Comparison of ENCODE assay signal across 30 cellular contexts in genomic region chr18:4653418-4653817, GRCh38.
DNase-seq lines count a peak whose midpoint lies in the region; ATAC-seq, FAIRE-seq and TF ChIP-seq lines count a peak whose summit lies in the region.
"Had no signal": no experiment of that assay in that cellular context is flagged by ENCODE, and none has a peak within 500 bp of the region (broad histone marks: within the 10 kb centered on the region; RNA-seq: fewer than 3 reads in every experiment).

No MANE protein-coding gene starts in this region.

- SMC1A ChIA-PET in GM12878 (lab: Charles Lee; ENCODE audit: uncharacterized antibody, unreplicated experiment), result no interaction called here

- no peak for TF ChIP-seq POLR2A in GM12878 (IDR thresholded peaks at IDR 0.05; ENCODE audit: low read depth, low read length)
- no peak for TF ChIP-seq POLR2A in K562 (conservative IDR thresholded peaks at IDR 0.05)

- no peak overlapping the region for H3K4me2 ChIP-seq in GM12878 (ENCODE audit: control insufficient read depth, insufficient read depth)
- H3K4me2 ChIP-seq in K562 (ENCODE audit: insufficient read depth, low read length), result no peak overlapping the region
- H3K4me2 ChIP-seq: A549; BLaER1; BLaER1 treated with 17β-estradiol and CSF1 and Interleukin-3, amounts not matched to agents 10 nM and 100 nM had no signal

- no peak for DNase-seq in GM12878 (ENCODE audit: low read depth, low spot score)
- no peak for DNase-seq in K562 (ENCODE audit: extremely low read depth in 1 of 4, low spot score in 3 of 4)
- no peak for DNase-seq in HTR-8/SVneo (ENCODE audit: insufficient read length, low spot score)
- DNase-seq: 8988T; ACHN; AML-193; BE2C; C1 segment of cervical spinal cord; Caco-2; Calu3; CD4-positive, alpha-beta memory T cell; CD4-positive, alpha-beta T cell; CD4-positive, CD25-positive, alpha-beta regulatory T cell; CD8-positive, alpha-beta memory T cell; CD8-positive, alpha-beta T cell; COR-L47; DMS 273 treated with DMSO at 0.1 percent for 48 hours; DMS153; DMS53; DMS79; DMS79 treated with DMSO at 0.1 percent for 48 hours; DND-41; EL had no signal

- H3K27ac ChIP-seq in GM12878 (ENCODE audit: control insufficient read depth, insufficient read depth), result no peak overlapping the region
- H3K27ac ChIP-seq in K562 (ENCODE audit: extremely low read depth, low read depth, low read length), result no peak overlapping the region
- H3K27ac ChIP-seq: 22Rv1; A549; BLaER1; BLaER1 treated with 17β-estradiol and CSF1 and Interleukin-3, amounts not matched to agents 10 nM and 100 nM; C4-2B had no signal

- H3K9me3 ChIP-seq in GM12878 (replicated peaks; ENCODE audit: control insufficient read depth, insufficient read depth, low read length), result no peaks in the 10 kb centered on the region; the same call in 2 of the 3 replicates
- H3K9me3 ChIP-seq in K562 (replicated peaks; ENCODE audit: control insufficient read depth, insufficient read depth, low read depth, low read length), result no peaks in the 10 kb centered on the region
- H3K9me3 ChIP-seq: A549; BE2C; BLaER1; BLaER1 treated with 17β-estradiol and CSF1 and Interleukin-3, amounts not matched to agents 10 nM and 100 nM; Caco-2 had no signal

- TF ChIP-seq EP300 in GM12878 (IDR thresholded peaks at IDR 0.05; ENCODE audit: borderline replicate concordance in 1 of 2, control insufficient read depth in 1 of 2, low read depth in 2 of 2, low read length in 2 of 2) (no peak), K562 (IDR thresholded peaks at IDR 0.05; ENCODE audit: low read length) (no peak)

- BruUV-seq in GM12878 (replicated peaks; lab: Mats Ljungman, UMichigan) (no TSS peak), K562 (replicated peaks; lab: Mats Ljungman, UMichigan) (no TSS peak)

- RAD21 ChIA-PET in GM12878 (lab: Charles Lee; ENCODE audit: unreplicated experiment), result no interaction called here

- POLR2A ChIA-PET in GM12878 (lab: Charles Lee), result no interaction called here
- POLR2A ChIA-PET in K562 (lab: Yijun Ruan, JAX), result no interaction called here

- intact Hi-C loops in GM12878 (cut with micrococcal nuclease; ENCODE audit: unreplicated experiment), result no loop called here
- intact Hi-C loops in K562 (cut with micrococcal nuclease), result no loop called here

- no peaks in the 10 kb centered on the region for H3K79me2 ChIP-seq in GM12878 (ENCODE audit: control insufficient read depth, insufficient read depth, low read length)
- H3K79me2 ChIP-seq in K562 (ENCODE audit: control insufficient read depth, insufficient read depth, low read length), result no peaks in the 10 kb centered on the region

- WGBS in GM12878 (ENCODE audit: insufficient coverage, insufficient replicate concordance, low lambda C conversion rate, missing lambda C conversion rate), result 66% methylated on average over 2 of the region's 2 CpGs
- 3% methylated on average over 2 of the region's 2 CpGs for WGBS in K562 (ENCODE audit: insufficient coverage, low coverage, missing lambda C conversion rate)

- H4K20me1 ChIP-seq in GM12878 (ENCODE audit: control insufficient read depth, insufficient read depth) (no peaks in the 10 kb centered on the region), K562 (replicated peaks; ENCODE audit: control insufficient read depth, insufficient read depth, low read length) (no peaks in the 10 kb centered on the region)
- H4K20me1 ChIP-seq: BLaER1; BLaER1 treated with 17β-estradiol and CSF1 and Interleukin-3, amounts not matched to agents 10 nM and 100 nM had no signal

- TF ChIP-seq RAD21 in GM12878 (IDR thresholded peaks at IDR 0.05; ENCODE audit: insufficient read depth, low read depth, low read length), result no peak
- TF ChIP-seq RAD21 in K562 (CRISPR knock-in tag; conservative IDR thresholded peaks at IDR 0.05 in 1 of 2, IDR thresholded peaks at IDR 0.05 in 1 of 2), result no peak

- CTCF ChIA-PET in GM12878 (lab: Yijun Ruan, JAX), result interaction anchor here (0.6 to 1.3 kb wide), 2 partner anchors 370 to 545 kb away, joined by 3 read pairs; no protein-coding TSS in a partner anchor
- CTCF ChIA-PET in K562 (lab: Yijun Ruan, JAX; ENCODE audit: low intra/inter-chr PET ratio), result no interaction called here

- no peaks in the 10 kb centered on the region for H3K27me3 ChIP-seq in GM12878 (replicated peaks in 1 of 2; ENCODE audit: control insufficient read depth in 2 of 2, insufficient read depth in 2 of 2, low read length in 1 of 2)
- no peaks in the 10 kb centered on the region for H3K27me3 ChIP-seq in K562 (ENCODE audit: control insufficient read depth in 2 of 2, insufficient read depth in 2 of 2, low read length in 2 of 2)
- H3K27me3 ChIP-seq: BE2C; BLaER1; BLaER1 treated with 17β-estradiol and CSF1 and Interleukin-3, amounts not matched to agents 10 nM and 100 nM had no signal

- FAIRE-seq in GM12878 (lab: Jason Lieb, UNC) (no peak), K562 (lab: Jason Lieb, UNC) (no peak), HTR-8/SVneo (lab: Jason Lieb, UNC) (no peak)
- FAIRE-seq: A549, D721Med had no signal

- no peaks in the 10 kb centered on the region for H3K36me3 ChIP-seq in GM12878 (ENCODE audit: control insufficient read depth in 2 of 2, insufficient read depth in 2 of 2, low read length in 1 of 2)
- no peaks in the 10 kb centered on the region for H3K36me3 ChIP-seq in K562 (ENCODE audit: control insufficient read depth, insufficient read depth, low read length)
- H3K36me3 ChIP-seq: BE2C; BLaER1; BLaER1 treated with 17β-estradiol and CSF1 and Interleukin-3, amounts not matched to agents 10 nM and 100 nM had no signal

- ATAC-seq in GM12878, result no peak
- ATAC-seq in K562, result no peak
- ATAC-seq in GM18870 (IDR thresholded peaks at IDR 0.05; ENCODE audit: unreplicated experiment), result no peak
- ATAC-seq: A549; CD8-positive, alpha-beta T cell had no signal

- H3K4me3 ChIP-seq in GM12878 (no peak overlapping the region), K562 (no peak overlapping the region)
- H3K4me3 ChIP-seq: A549; BLaER1; BLaER1 treated with 17β-estradiol and CSF1 and Interleukin-3, amounts not matched to agents 10 nM and 100 nM had no signal

- H2AFZ ChIP-seq in GM12878 (ENCODE audit: control insufficient read depth, low read depth, low read length) (no peak overlapping the region), K562 (ENCODE audit: low read depth, low read length) (no peak overlapping the region)

- TF ChIP-seq CTCF in GM12878 (IDR thresholded peaks at IDR 0.05 in 2 of 3, conservative IDR thresholded peaks at IDR 0.05 in 1 of 3; ENCODE audit: control insufficient read depth in 2 of 3, extremely low read depth in 1 of 3, insufficient read depth in 1 of 3, low read depth in 3 of 3, low read length in 3 of 3), result no peak
- TF ChIP-seq CTCF in K562 (IDR thresholded peaks at IDR 0.05 in 2 of 3, conservative IDR thresholded peaks at IDR 0.05 in 1 of 3; ENCODE audit: insufficient read depth in 2 of 3, low read depth in 1 of 3, low read length in 3 of 3), result no peak

- H3K9ac ChIP-seq in GM12878 (ENCODE audit: control insufficient read depth, insufficient read depth, low read length), result no peak overlapping the region
- H3K9ac ChIP-seq in K562 (ENCODE audit: insufficient read depth in 1 of 2, low read depth in 2 of 2, low read length in 2 of 2), result no peak overlapping the region
- H3K9ac ChIP-seq: BLaER1; BLaER1 treated with 17β-estradiol and CSF1 and Interleukin-3, amounts not matched to agents 10 nM and 100 nM had no signal

- H3K9me1 ChIP-seq in K562 (ENCODE audit: control insufficient read depth, insufficient read depth, low read length), result no peaks in the 10 kb centered on the region

- in situ Hi-C loops in GM12878 (cut with MboI) (no loop called here), K562 (cut with MboI) (no loop called here)

- H3K4me1 ChIP-seq in GM12878 (ENCODE audit: control insufficient read depth, insufficient read depth, low read length), result no peaks in the 10 kb centered on the region
- no peaks in the 10 kb centered on the region for H3K4me1 ChIP-seq in K562 (replicated peaks in 1 of 2; ENCODE audit: control insufficient read depth in 2 of 2, insufficient read depth in 2 of 2, low read length in 2 of 2)
- H3K4me1 ChIP-seq: A549, BE2C, BLaER1, Caco-2 had no signal

TF ChIP-seq in GM12878, 131 proteins besides CTCF, POLR2A, EP300 and RAD21:
- TF ChIP-seq ZNF24 (IDR thresholded peaks at IDR 0.05), result peak; percentile 89
- no peak for TF ChIP-seq SUZ12 (IDR thresholded peaks at IDR 0.05; ENCODE audit: unreplicated experiment)
TF ChIP-seq in GM12878: peak in this region for 1.

TF ChIP-seq in K562, 482 proteins besides CTCF, POLR2A, EP300 and RAD21:
- no peak for TF ChIP-seq ARID1B (IDR thresholded peaks at IDR 0.05)
- TF ChIP-seq ZNF24 (IDR thresholded peaks at IDR 0.05), result peak; percentile 61; the same call in 1 of the 2 replicates
TF ChIP-seq in K562: peak in this region for 1.

Comparison
In these comparisons a context has a peak if more than half of its experiments do, and no peak if none do; other contexts are left out.
1. Of the 99 proteins assayed by ChIP-seq in both K562 and GM12878: peak only in K562: none; only in GM12878: none; in both: ZNF24; in neither: 98.